In genomic region chr21:44087426-44088400, GRCh38 we compare ENCODE assay signal across 10 cellular contexts. TPM values are rescaled to one million over a fixed set of nuclear protein-coding genes. Genes with fewer than 3 reads are reported as not detected.
DNase-seq lines count a peak whose midpoint lies in the region; ATAC-seq, FAIRE-seq and TF ChIP-seq lines count a peak whose summit lies in the region.
"Had no signal": no experiment of that assay in that cellular context is flagged by ENCODE, and none has a peak within 500 bp of the region (broad histone marks: within the 10 kb centered on the region; RNA-seq: fewer than 3 reads in every experiment).

No MANE protein-coding gene starts in this region.

- H3K4me3 Mint-ChIP-seq in Calu3 (ENCODE audit: low read depth, unreplicated experiment): peak overlapping the region; percentile 47
- H3K4me3 Mint-ChIP-seq: brain had no signal

- H3K27me3 ChIP-seq in heart left ventricle (no peaks in the 10 kb centered on the region), small intestine (ENCODE audit: control insufficient read depth in 2 of 2, insufficient read depth in 2 of 2, low read length in 2 of 2) (no peaks in the 10 kb centered on the region), HAP-1 (ENCODE audit: low read depth) (no peaks in the 10 kb centered on the region)

- H3K4me1 Mint-ChIP-seq in Calu3 (ENCODE audit: low read depth, unreplicated experiment): peaks cover 28% of the 10 kb centered on the region
- H3K4me1 Mint-ChIP-seq: brain had no signal

- no peak overlapping the region for H3K27ac Mint-ChIP-seq in Calu3 (ENCODE audit: unreplicated experiment)

- TF ChIP-seq POLR2A in heart left ventricle (IDR thresholded peaks at IDR 0.05): no peak

- intact Hi-C loops in Calu3 (cut with micrococcal nuclease; ENCODE audit: unreplicated experiment) (no loop called here), heart left ventricle (cut with DNase I) (no loop called here)

- in situ Hi-C loops in HAP-1 (cut with MboI; ENCODE audit: low sequenced_read_pairs): no loop called here

- H3K36me3 Mint-ChIP-seq in Calu3 (ENCODE audit: insufficient read depth, unreplicated experiment): peaks cover 24% of the 10 kb centered on the region

- WGBS in heart left ventricle, 4 donors: 82 to 90% (median 87%) methylated on average over 29 to 33 of the region's 33 CpGs
- WGBS in small intestine, 3 donors: 64 to 78% (median 72%) methylated on average over 33 of the region's 33 CpGs

- no peak for DNase-seq in Calu3
- DNase-seq in UCSD-AML1 (lab: John Stamatoyannopoulos, UW; ENCODE audit: unreplicated experiment): peak; percentile 76
- DNase-seq in heart left ventricle: peak in 1 of 5 donors; percentile 22
- DNase-seq in small intestine: peak; percentile 22
- DNase-seq in HAP-1 (ENCODE audit: low spot score in 2 of 2): no peak
- DNase-seq in GM19240 (ENCODE audit: insufficient read length, low spot score): no peak
- no peak for DNase-seq in COR-L47 (lab: John Stamatoyannopoulos, UW)
- DNase-seq: Karpas-422 had no signal

- no peak for TF ChIP-seq CTCF in Calu3 (IDR thresholded peaks at IDR 0.05; ENCODE audit: unreplicated experiment)
- no peak for TF ChIP-seq CTCF in heart left ventricle (IDR thresholded peaks at IDR 0.05)

- FAIRE-seq in small intestine (lab: Jason Lieb, UNC): no peak

- H3K27ac ChIP-seq in heart left ventricle (peak overlapping the region in 11 of 12 donors; percentile 51 to 90 (median 82)), small intestine (ENCODE audit: low read depth in 1 of 2, low read length in 1 of 2) (peak overlapping the region; percentile 91 to 94)

- no peaks in the 10 kb centered on the region for H3K27me3 Mint-ChIP-seq in Calu3 (ENCODE audit: unreplicated experiment)
- H3K27me3 Mint-ChIP-seq: brain had no signal

- H3K4me3 ChIP-seq in heart left ventricle (no peak overlapping the region), small intestine (ENCODE audit: low read depth in 1 of 2, low read length in 2 of 2) (no peak overlapping the region), HAP-1 (no peak overlapping the region)

- ATAC-seq in heart left ventricle (no peak), GM21717 (IDR thresholded peaks at IDR 0.05; ENCODE audit: unreplicated experiment) (no peak)

- no TSS peak for BruUV-seq in Calu3 (replicated peaks; lab: Mats Ljungman, UMichigan)

- no peaks in the 10 kb centered on the region for H3K9me3 ChIP-seq in heart left ventricle
- H3K9me3 ChIP-seq in small intestine (ENCODE audit: control insufficient read depth, low read depth): no peaks in the 10 kb centered on the region
- H3K9me3 ChIP-seq in HAP-1: no peaks in the 10 kb centered on the region

- H3K36me3 ChIP-seq in heart left ventricle (peaks cover 0 to 100% (median 80%) of the 10 kb centered on the region in 9 donors), small intestine (ENCODE audit: control insufficient read depth in 2 of 2, insufficient read depth in 2 of 2, low read length in 2 of 2) (peaks cover 2 to 12% of the 10 kb centered on the region in 2 donors), HAP-1 (replicated peaks) (peaks cover 62% of the 10 kb centered on the region)

- H3K9me3 Mint-ChIP-seq in Calu3 (ENCODE audit: low read depth, unreplicated experiment): no peaks in the 10 kb centered on the region
- H3K9me3 Mint-ChIP-seq: brain had no signal

- H3K4me1 ChIP-seq in heart left ventricle: peaks cover 3 to 75% (median 52%) of the 10 kb centered on the region in 12 donors
- peaks cover 2 to 15% of the 10 kb centered on the region in 2 donors for H3K4me1 ChIP-seq in small intestine (ENCODE audit: control insufficient read depth in 2 of 2, insufficient read depth in 1 of 2, low read depth in 1 of 2, low read length in 1 of 2)
- no peaks in the 10 kb centered on the region for H3K4me1 ChIP-seq in HAP-1

- CTCF ChIA-PET in Calu3 (lab: Charles Lee): interaction anchor here (0.7 kb wide), 1 partner anchor 10 kb away, joined by 3 read pairs; no protein-coding TSS in a partner anchor

RNA-seq across cellular contexts. Expression of gene PWP2, which starts 19.5 kb away (rescaled TPM):
- 16.3 and 18.1 TPM in 2 replicates for total RNA-seq in Calu3 (2022)
- 10 to 100 TPM in 1 of 9 donors, 1 to 10 TPM in 6, under 1 TPM in 1, not detected in 1; 0.70 to 10.2 (median 5.0) TPM for total RNA-seq in heart left ventricle
- 1 to 10 TPM; 1.1 to 6.0 TPM for polyA plus RNA-seq in heart left ventricle
- 10 to 100 TPM in 2 of 3 donors, 1 to 10 TPM in 1; 6.7 to 44.0 (median 25.0) TPM for polyA plus RNA-seq in small intestine

RNA-seq across cellular contexts. Expression of gene GATD3, which starts 45.8 kb away (rescaled TPM):
- total RNA-seq in Calu3 (2022): 23.9 and 24.6 TPM in 2 replicates
- 100 to 1,000 TPM in 2 of 9 donors, 10 to 100 TPM in 7; 10.2 to 140 (median 14.1) TPM for total RNA-seq in heart left ventricle
- polyA plus RNA-seq in heart left ventricle: 100 to 1,000 TPM in 1 of 2 donors, 10 to 100 TPM in 1; 26.5 to 109 TPM
- 10 to 100 TPM in 2 of 3 donors, 1 to 10 TPM in 1; 7.8 to 70.2 (median 13.0) TPM for polyA plus RNA-seq in small intestine

Comparison
In these comparisons a context has a peak if more than half of its experiments do, and no peak if none do; other contexts are left out.
1. DNase-seq: peak in UCSD-AML1 (single experiment) and small intestine (single experiment); none in Calu3 (single experiment), HAP-1 (0 of 2), GM19240 (single experiment) and COR-L47 (single experiment).